Comparison of ENCODE assay signal across 14 cellular contexts in genomic region chr11:63909621-63910506, GRCh38. TPM values are rescaled to one million over a fixed set of nuclear protein-coding genes. Genes with fewer than 3 reads are reported as not detected.
DNase-seq lines count a peak whose midpoint lies in the region; ATAC-seq and TF ChIP-seq lines count a peak whose summit lies in the region.
"Had no signal": no experiment of that assay in that cellular context is flagged by ENCODE, and none has a peak within 500 bp of the region (broad histone marks: within the 10 kb centered on the region; RNA-seq: fewer than 3 reads in every experiment).

No MANE protein-coding gene starts in this region.

- H3K27me3 ChIP-seq in neuronal stem cell (ENCODE audit: control insufficient read depth in 3 of 3, insufficient read depth in 3 of 3, low read depth in 1 of 3, low read length in 3 of 3) (no peaks in the 10 kb centered on the region), thyroid gland (no peaks in the 10 kb centered on the region)
- H3K27me3 ChIP-seq: colonic mucosa had no signal

- no peak overlapping the region for H3K4me3 Mint-ChIP-seq in activated T-cell treated with anti-CD3 and anti-CD28 coated beads, Interleukin-2, amount 50 U/mL, for 24 hours
- H3K4me3 Mint-ChIP-seq: activated CD4-positive, alpha-beta T cell treated with anti-CD3 and anti-CD28 coated beads, Interleukin-2, amount 10 ng/mL, durations not matched to agents 24 days and 14 days had no signal

- no peaks in the 10 kb centered on the region for H3K27me3 Mint-ChIP-seq in activated T-cell treated with anti-CD3 and anti-CD28 coated beads, Interleukin-2, amount 50 U/mL, for 24 hours
- H3K27me3 Mint-ChIP-seq: activated CD4-positive, alpha-beta T cell treated with anti-CD3 and anti-CD28 coated beads, Interleukin-2, amount 10 ng/mL, durations not matched to agents 24 days and 14 days had no signal

- ATAC-seq in GM19328 (IDR thresholded peaks at IDR 0.05; ENCODE audit: unreplicated experiment) = no peak

- DNase-seq in DMS 273 treated with DMSO at 0.1 percent for 48 hours (lab: John Stamatoyannopoulos, UW) = peak; percentile 57
- DNase-seq in NCI-H524 treated with DMSO at 0.1 percent for 48 hours (lab: John Stamatoyannopoulos, UW) = peak; percentile 36
- peak; percentile 77 for DNase-seq in ecto neural progenitor cell (ENCODE audit: low spot score)
- DNase-seq in neuronal stem cell (ENCODE audit: low spot score) = peak; percentile 51
- DNase-seq in thyroid gland = no peak
- no peak for DNase-seq in activated T-cell treated with anti-CD3 and anti-CD28 coated beads, Interleukin-2, amount 50 U/mL, for 24 hours
- DNase-seq in activated gamma-delta T cell treated with Interleukin-2 at 50 U/mL for 16 hours = no peak
- DNase-seq: activated CD4-positive, alpha-beta T cell treated with anti-CD3 and anti-CD28 coated beads, Interleukin-2, amount 10 ng/mL, durations not matched to agents 24 days and 14 days; activated naive CD4-positive, alpha-beta T cell treated with Interleukin-2 at 50 U/mL for 16 hours; colonic mucosa; NCI-H774; nucleus accumbens had no signal

- H2BK120ac ChIP-seq in neuronal stem cell (ENCODE audit: low read depth, low read length) = no peak overlapping the region

- no peak for TF ChIP-seq CTCF in thyroid gland (IDR thresholded peaks at IDR 0.05)

- H3K27ac Mint-ChIP-seq in activated T-cell treated with anti-CD3 and anti-CD28 coated beads, Interleukin-2, amount 50 U/mL, for 24 hours = no peak overlapping the region
- H3K27ac Mint-ChIP-seq: activated CD4-positive, alpha-beta T cell treated with anti-CD3 and anti-CD28 coated beads, Interleukin-2, amount 10 ng/mL, durations not matched to agents 24 days and 14 days had no signal

- WGBS in neuronal stem cell (ENCODE audit: extremely low coverage in 2 of 2, insufficient read length in 2 of 2, insufficient replicate concordance in 1 of 2), 2 donors = no CpG with 5 or more reads among the region's 23 CpGs
- 80 to 89% methylated on average over 13 to 14 of the region's 23 CpGs for WGBS in thyroid gland, 2 donors

- H3K4me1 Mint-ChIP-seq in activated T-cell treated with anti-CD3 and anti-CD28 coated beads, Interleukin-2, amount 50 U/mL, for 24 hours (ENCODE audit: low read depth) = no peaks in the 10 kb centered on the region

- no peaks in the 10 kb centered on the region for H3K9me3 Mint-ChIP-seq in activated T-cell treated with anti-CD3 and anti-CD28 coated beads, Interleukin-2, amount 50 U/mL, for 24 hours
- H3K9me3 Mint-ChIP-seq: activated CD4-positive, alpha-beta T cell treated with anti-CD3 and anti-CD28 coated beads, Interleukin-2, amount 10 ng/mL, durations not matched to agents 24 days and 14 days had no signal

- H2AK5ac ChIP-seq in neuronal stem cell (ENCODE audit: low read depth, low read length) = peak overlapping the region; percentile 20

- no peak overlapping the region for H2BK12ac ChIP-seq in neuronal stem cell (ENCODE audit: low read length)

- H3K4me2 ChIP-seq in neuronal stem cell (ENCODE audit: insufficient read depth, low read length, poor library complexity, severe bottlenecking) = peak overlapping the region; percentile 32

- peaks cover 29 to 75% of the 10 kb centered on the region in 2 donors for H3K36me3 ChIP-seq in neuronal stem cell (replicated peaks in 1 of 2; ENCODE audit: control insufficient read depth in 2 of 2, insufficient read depth in 2 of 2, low read length in 2 of 2)
- peaks cover 6 to 13% of the 10 kb centered on the region in 2 donors for H3K36me3 ChIP-seq in thyroid gland

- H4K8ac ChIP-seq in neuronal stem cell (ENCODE audit: low read depth, low read length) = no peak overlapping the region

- TF ChIP-seq POLR2A in thyroid gland (IDR thresholded peaks at IDR 0.05) = no peak

- intact Hi-C loops in thyroid gland (cut with DNase I) = no loop called here

- H3K9me3 ChIP-seq in neuronal stem cell (replicated peaks in 1 of 2; ENCODE audit: control insufficient read depth in 2 of 2, insufficient read depth in 1 of 2, low read depth in 1 of 2, low read length in 2 of 2) = no peaks in the 10 kb centered on the region
- H3K9me3 ChIP-seq in thyroid gland = no peaks in the 10 kb centered on the region
- H3K9me3 ChIP-seq: colonic mucosa had no signal

- peak overlapping the region; percentile 83 for H3K23ac ChIP-seq in neuronal stem cell (ENCODE audit: low read depth, low read length, poor library complexity)

- peak overlapping the region; percentile 65 for H3K9ac ChIP-seq in neuronal stem cell (ENCODE audit: low read depth, low read length, poor library complexity)

- H2BK15ac ChIP-seq in neuronal stem cell (ENCODE audit: low read length) = no peak overlapping the region

- peaks cover 16% of the 10 kb centered on the region for H3K79me1 ChIP-seq in neuronal stem cell (ENCODE audit: low read depth, low read length)

- H2AFZ ChIP-seq in neuronal stem cell (ENCODE audit: low read length) = no peak overlapping the region

- peak overlapping the region; percentile 88 for H3K18ac ChIP-seq in neuronal stem cell (ENCODE audit: low read length)

- H3K4me3 ChIP-seq in neuronal stem cell (ENCODE audit: low read length in 2 of 2) = no peak overlapping the region
- H3K4me3 ChIP-seq in thyroid gland (replicated peaks in 1 of 3) = no peak overlapping the region
- H3K4me3 ChIP-seq: colonic mucosa had no signal

- H3K4ac ChIP-seq in neuronal stem cell (ENCODE audit: low read length) = no peak overlapping the region

- H3K14ac ChIP-seq in neuronal stem cell (ENCODE audit: low read length) = no peak overlapping the region

- H2BK5ac ChIP-seq in neuronal stem cell (ENCODE audit: low read length) = peak overlapping the region; percentile 69

- H3K36me3 Mint-ChIP-seq in activated T-cell treated with anti-CD3 and anti-CD28 coated beads, Interleukin-2, amount 50 U/mL, for 24 hours (ENCODE audit: low read depth) = peaks cover 45% of the 10 kb centered on the region

- peaks cover 38% of the 10 kb centered on the region in 2 donors for H3K4me1 ChIP-seq in neuronal stem cell (ENCODE audit: control insufficient read depth in 2 of 2, insufficient read depth in 1 of 2, low read depth in 1 of 2, low read length in 2 of 2)
- H3K4me1 ChIP-seq in thyroid gland = peaks cover 21 to 32% of the 10 kb centered on the region in 2 donors
- H3K4me1 ChIP-seq: colonic mucosa had no signal

- H3K27ac ChIP-seq in neuronal stem cell (replicated peaks; ENCODE audit: low read length) = peak overlapping the region; percentile 73
- H3K27ac ChIP-seq in thyroid gland = peak overlapping the region in 1 of 3 donors; percentile 82
- H3K27ac ChIP-seq: colonic mucosa, HL-60 had no signal

- no peak overlapping the region for H4K91ac ChIP-seq in neuronal stem cell (ENCODE audit: low read depth, low read length, poor library complexity)

RNA-seq across cellular contexts. Expression of gene RCOR2, which starts 7.1 kb away (rescaled TPM):
- 74.6 TPM for polyA plus RNA-seq in neuronal stem cell (2013, experiment 1 of 2)
- polyA plus RNA-seq in neuronal stem cell (2013, experiment 2 of 2) = 74.3 TPM
- under 1 TPM in 1 of 4 donors, not detected in 3; 0.24 TPM for total RNA-seq in thyroid gland

RNA-seq across cellular contexts. Expression of gene NAA40, which starts 28.9 kb away (rescaled TPM):
- 15.2 TPM for polyA plus RNA-seq in neuronal stem cell (2013, experiment 1 of 2)
- 15.8 TPM for polyA plus RNA-seq in neuronal stem cell (2013, experiment 2 of 2)
- 10 to 100 TPM; 27.6 to 46.4 (median 34.5) TPM for total RNA-seq in thyroid gland

Comparison
In these comparisons a context has a peak if more than half of its experiments do, and no peak if none do; other contexts are left out.
1. DNase-seq: peak in DMS 273 treated with DMSO at 0.1 percent for 48 hours (single experiment), NCI-H524 treated with DMSO at 0.1 percent for 48 hours (single experiment), ecto neural progenitor cell (single experiment) and neuronal stem cell (single experiment); none in thyroid gland (0 of 2), activated T-cell treated with anti-CD3 and anti-CD28 coated beads, Interleukin-2, amount 50 U/mL, for 24 hours (single experiment) and activated gamma-delta T cell treated with Interleukin-2 at 50 U/mL for 16 hours (single experiment).